Comparison of ENCODE assay signal across 39 cellular contexts in the genomic region with DNA sequence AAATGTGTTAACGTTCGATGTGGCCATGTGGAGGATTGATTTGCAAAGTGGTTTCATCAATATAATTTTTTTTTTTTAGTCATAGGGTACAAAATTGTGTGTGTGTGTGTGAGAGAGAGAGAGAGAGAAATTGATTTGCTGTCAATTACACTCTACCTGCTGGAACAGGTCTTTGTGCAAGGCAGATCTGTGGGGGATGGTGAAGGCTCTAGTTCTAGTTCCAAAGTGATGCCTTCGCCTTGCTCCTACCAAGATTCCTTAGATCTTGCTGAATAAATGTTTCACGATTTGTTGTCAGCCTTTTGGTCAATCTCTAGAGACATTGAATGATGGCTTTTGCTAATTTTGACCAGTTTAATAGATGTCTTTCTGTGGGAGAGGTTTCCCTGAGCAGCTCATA.
"Had no signal": no experiment of that assay in that cellular context is flagged by ENCODE, and none has a peak within 500 bp of the region (broad histone marks: within the 10 kb centered on the region; RNA-seq: fewer than 3 reads in every experiment).

No MANE protein-coding gene starts in this region.

- H3K9me3 Mint-ChIP-seq: activated B cell treated with CpG ODN at 0.5 μM for 24 hours; activated CD4-positive, alpha-beta memory T cell treated with anti-CD3 and anti-CD28 coated beads for 36 hours; activated CD4-positive, alpha-beta T cell treated with anti-CD3 and anti-CD28 coated beads, Interleukin-2, amount 10 ng/mL, durations not matched to agents 24 days and 14 days; activated CD8-positive, alpha-beta T cell treated with anti-CD3 and anti-CD28 coated beads for 36 hours; activated naive CD4-positive, alpha-beta T cell treated with anti-CD3 and anti-CD28 coated beads for 36 hours; activated naive CD4-positive, alpha-beta T cell treated with anti-CD3 and anti-CD28 coated beads, Interleukin-2, amount 50 U/mL, for 72 hours; activated naive CD8-positive, alpha-beta T cell treated with anti-CD3 and anti-CD28 coated beads for 36 hours; activated T-cell treated with anti-CD3 and anti-CD28 coated beads, Interleukin-2, amount 50 U/mL, for 4 hours; activated T-cell treated with anti-CD3 and anti-CD28 coated beads, Interleukin-2, amount 50 U/mL, for 72 hours; activated T-helper 1 cell treated with anti-CD3 and anti-CD28 coated beads, Interleukin-12 subunit alpha, Interleukin-12 subunit beta, Interleukin-2, Interleukin-4 antibody, amounts not matched to agents 30 ng/mL and 10 ng/mL and 1 ng/mL, durations not matched to agents 14 hours and 24 hours and 36 hours; activated T-helper 17 cell treated with anti-CD3 and anti-CD28 coated beads, Interleukin-2, amount 50 U/mL, for 72 hours; brain; central memory CD8-positive, alpha-beta T cell; T-helper 1 cell treated with Interleukin-12 subunit alpha and Interleukin-12 subunit beta and Interleukin-4 antibody, amounts not matched to agents 30 μg/mL and 1 μg/mL, for 36 hours; T-helper 2 cell treated with Interferon-gamma antibody and Interleukin-4, amounts not matched to agents 5 μg/mL and 100 μg/mL, for 36 hours had no signal

- ATAC-seq: activated CD8-positive, alpha-beta T cell treated with anti-CD3 and anti-CD28 coated beads for 36 hours; activated naive CD4-positive, alpha-beta T cell treated with anti-CD3 and anti-CD28 coated beads, Interleukin-2, amount 50 U/mL, for 72 hours; activated T-cell treated with anti-CD3 and anti-CD28 coated beads, Interleukin-2, amount 50 U/mL, for 4 hours; activated T-cell treated with anti-CD3 and anti-CD28 coated beads, Interleukin-2, amount 50 U/mL, for 72 hours; activated T-helper 17 cell treated with anti-CD3 and anti-CD28 coated beads, Interleukin-2, amount 50 U/mL, for 72 hours had no signal

- H3K4me3 ChIP-seq: adrenal gland, cardiac muscle cell had no signal

- DNase-seq: activated B cell treated with CpG ODN at 0.5 μM for 24 hours; activated CD4-positive, alpha-beta memory T cell treated with anti-CD3 and anti-CD28 coated beads for 36 hours; activated CD4-positive, alpha-beta T cell treated with anti-CD3 and anti-CD28 coated beads for 4 hours; activated CD4-positive, alpha-beta T cell treated with anti-CD3 and anti-CD28 coated beads, Interleukin-2, amount 10 ng/mL, durations not matched to agents 24 days and 14 days; activated CD4-positive, alpha-beta T cell treated with anti-CD3 and anti-CD28 coated beads, Interleukin-2, amount 50 U/mL, for 1 hour; activated CD4-positive, alpha-beta T cell treated with anti-CD3 and anti-CD28 coated beads, Interleukin-2, amount 50 U/mL, for 4 hours; activated CD4-positive, CD25-positive, alpha-beta regulatory T cell treated with anti-CD3 and anti-CD28 coated beads, Interleukin-2, amount 50 U/mL, for 72 hours; activated CD8-positive, alpha-beta memory T cell treated with anti-CD3 and anti-CD28 coated beads, Interleukin-2, amount 50 U/mL, for 4 hours; activated CD8-positive, alpha-beta T cell treated with anti-CD3 and anti-CD28 coated beads for 36 hours; activated effector memory CD4-positive, alpha-beta T cell treated with anti-CD3 and anti-CD28 coated beads, Interleukin-2, amount 50 U/mL, for 16 hours; activated gamma-delta T cell treated with Interleukin-2 at 50 U/mL for 16 hours; activated naive CD4-positive, alpha-beta T cell; activated naive CD4-positive, alpha-beta T cell treated with anti-CD3 and anti-CD28 coated beads for 36 hours; activated naive CD4-positive, alpha-beta T cell treated with anti-CD3 and anti-CD28 coated beads, Interleukin-2, amount 50 U/mL, for 16 hours; activated naive CD8-positive, alpha-beta T cell treated with anti-CD3 and anti-CD28 coated beads for 36 hours; activated T-cell treated with anti-CD3 and anti-CD28 coated beads for 4 hours; activated T-cell treated with anti-CD3 and anti-CD28 coated beads, Interleukin-2, amount 50 U/mL, for 1 hour; activated T-cell treated with anti-CD3 and anti-CD28 coated beads, Interleukin-2, amount 50 U/mL, for 4 hours; activated T-cell treated with anti-CD3 and anti-CD28 coated beads, Interleukin-2, amount 50 U/mL, for 72 hours; adrenal gland; amniotic stem cell; aorta; caudate nucleus; cerebellar nuclear complex; T-helper 1 cell; T-helper 2 cell; T-helper 9 cell had no signal

- H3K4me3 Mint-ChIP-seq: activated B cell treated with CpG ODN at 0.5 μM for 24 hours; activated CD4-positive, alpha-beta memory T cell treated with anti-CD3 and anti-CD28 coated beads for 36 hours; activated CD4-positive, alpha-beta T cell treated with anti-CD3 and anti-CD28 coated beads, Interleukin-2, amount 10 ng/mL, durations not matched to agents 24 days and 14 days; activated CD8-positive, alpha-beta T cell treated with anti-CD3 and anti-CD28 coated beads for 36 hours; activated naive CD4-positive, alpha-beta T cell treated with anti-CD3 and anti-CD28 coated beads for 36 hours; activated naive CD8-positive, alpha-beta T cell treated with anti-CD3 and anti-CD28 coated beads for 36 hours; activated T-cell treated with anti-CD3 and anti-CD28 coated beads, Interleukin-2, amount 50 U/mL, for 4 hours; activated T-cell treated with anti-CD3 and anti-CD28 coated beads, Interleukin-2, amount 50 U/mL, for 72 hours; activated T-helper 1 cell treated with anti-CD3 and anti-CD28 coated beads, Interleukin-12 subunit alpha, Interleukin-12 subunit beta, Interleukin-2, Interleukin-4 antibody, amounts not matched to agents 30 ng/mL and 10 ng/mL and 1 ng/mL, durations not matched to agents 14 hours and 24 hours and 36 hours; activated T-helper 17 cell treated with anti-CD3 and anti-CD28 coated beads, Interleukin-2, amount 50 U/mL, for 72 hours; brain; central memory CD8-positive, alpha-beta T cell; T-helper 1 cell treated with Interleukin-12 subunit alpha and Interleukin-12 subunit beta and Interleukin-4 antibody, amounts not matched to agents 30 μg/mL and 1 μg/mL, for 36 hours; T-helper 2 cell treated with Interferon-gamma antibody and Interleukin-4, amounts not matched to agents 5 μg/mL and 100 μg/mL, for 36 hours had no signal

- H3K4me1 Mint-ChIP-seq: activated B cell treated with CpG ODN at 0.5 μM for 24 hours; activated CD4-positive, alpha-beta T cell treated with anti-CD3 and anti-CD28 coated beads, Interleukin-2, amount 10 ng/mL, durations not matched to agents 24 days and 14 days; activated naive CD8-positive, alpha-beta T cell treated with anti-CD3 and anti-CD28 coated beads for 36 hours; brain; central memory CD8-positive, alpha-beta T cell had no signal

- H3K4me1 ChIP-seq: adrenal gland had no signal

- H3K27ac Mint-ChIP-seq: activated B cell treated with CpG ODN at 0.5 μM for 24 hours; activated CD4-positive, alpha-beta memory T cell treated with anti-CD3 and anti-CD28 coated beads for 36 hours; activated CD4-positive, alpha-beta T cell treated with anti-CD3 and anti-CD28 coated beads, Interleukin-2, amount 10 ng/mL, durations not matched to agents 24 days and 14 days; activated CD8-positive, alpha-beta T cell treated with anti-CD3 and anti-CD28 coated beads for 36 hours; activated naive CD4-positive, alpha-beta T cell treated with anti-CD3 and anti-CD28 coated beads for 36 hours; activated naive CD4-positive, alpha-beta T cell treated with anti-CD3 and anti-CD28 coated beads, Interleukin-2, amount 50 U/mL, for 72 hours; activated naive CD8-positive, alpha-beta T cell treated with anti-CD3 and anti-CD28 coated beads for 36 hours; activated T-cell treated with anti-CD3 and anti-CD28 coated beads, Interleukin-2, amount 50 U/mL, for 72 hours; activated T-helper 1 cell treated with anti-CD3 and anti-CD28 coated beads, Interleukin-12 subunit alpha, Interleukin-12 subunit beta, Interleukin-2, Interleukin-4 antibody, amounts not matched to agents 30 ng/mL and 10 ng/mL and 1 ng/mL, durations not matched to agents 14 hours and 24 hours and 36 hours; activated T-helper 17 cell treated with anti-CD3 and anti-CD28 coated beads, Interleukin-2, amount 50 U/mL, for 72 hours; brain; T-helper 1 cell treated with Interleukin-12 subunit alpha and Interleukin-12 subunit beta and Interleukin-4 antibody, amounts not matched to agents 30 μg/mL and 1 μg/mL, for 36 hours; T-helper 2 cell treated with Interferon-gamma antibody and Interleukin-4, amounts not matched to agents 5 μg/mL and 100 μg/mL, for 36 hours had no signal

- H3K9me3 ChIP-seq: adrenal gland had no signal

- H3K27me3 Mint-ChIP-seq: activated B cell treated with CpG ODN at 0.5 μM for 24 hours; activated CD4-positive, alpha-beta memory T cell treated with anti-CD3 and anti-CD28 coated beads for 36 hours; activated CD4-positive, alpha-beta T cell treated with anti-CD3 and anti-CD28 coated beads, Interleukin-2, amount 10 ng/mL, durations not matched to agents 24 days and 14 days; activated CD8-positive, alpha-beta T cell treated with anti-CD3 and anti-CD28 coated beads for 36 hours; activated naive CD8-positive, alpha-beta T cell treated with anti-CD3 and anti-CD28 coated beads for 36 hours; activated T-helper 17 cell treated with anti-CD3 and anti-CD28 coated beads, Interleukin-2, amount 50 U/mL, for 72 hours; brain; central memory CD8-positive, alpha-beta T cell had no signal

- H3K27me3 ChIP-seq: adrenal gland, cardiac muscle cell had no signal

- H3K27ac ChIP-seq: adrenal gland, cardiac muscle cell, VCaP had no signal

- FAIRE-seq: astrocyte, bronchial epithelial cell, TTC549 had no signal

- H3K36me3 ChIP-seq: adrenal gland, cardiac muscle cell had no signal
